ENCODE assay signal across 13 cellular contexts in the genomic region with DNA sequence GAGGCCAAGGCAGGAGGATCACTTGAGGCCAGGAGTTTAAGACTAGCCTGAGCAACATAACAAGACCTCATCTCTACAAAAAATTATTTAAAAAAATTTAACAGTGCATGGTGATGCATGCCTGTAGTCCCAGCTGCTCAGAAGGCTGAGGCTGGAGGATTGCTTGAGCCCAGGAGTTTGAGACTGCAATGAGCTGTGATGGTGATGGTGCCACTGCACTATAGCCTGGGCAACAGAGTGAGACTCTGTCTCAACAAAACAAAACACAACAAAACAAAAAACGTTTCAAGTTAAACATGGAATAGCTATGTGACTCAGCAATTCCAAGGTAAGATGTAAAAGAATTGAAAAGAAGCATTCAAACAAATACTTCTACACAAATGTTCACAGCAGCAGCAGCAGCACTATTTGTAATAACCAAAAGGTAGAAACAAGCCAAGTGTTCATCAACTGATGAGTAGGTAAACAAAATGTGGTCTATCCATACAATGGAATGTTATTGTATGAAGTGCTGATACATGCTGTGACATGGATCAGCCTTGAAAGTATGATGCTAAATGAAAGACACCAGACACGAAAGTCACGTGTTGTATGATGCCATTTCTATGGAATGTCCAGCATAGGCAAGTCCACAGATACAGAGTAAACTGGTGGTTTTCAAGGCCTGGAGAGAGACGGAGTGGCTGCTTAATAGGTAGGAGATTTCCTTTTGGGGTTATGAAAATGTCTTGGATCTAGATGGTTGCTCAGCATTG. TPM values are rescaled to one million over a fixed set of nuclear protein-coding genes. Genes with fewer than 3 reads are reported as not detected.
DNase-seq lines count a peak whose midpoint lies in the region; ATAC-seq and TF ChIP-seq lines count a peak whose summit lies in the region.
"Had no signal": no experiment of that assay in that cellular context is flagged by ENCODE, and none has a peak within 500 bp of the region (broad histone marks: within the 10 kb centered on the region; RNA-seq: fewer than 3 reads in every experiment).

No MANE protein-coding gene starts in this region.

- H3K36me3 Mint-ChIP-seq in stimulated activated naive B cell treated with anti-CD40 and anti-IgM and Interleukin-4, amounts not matched to agents 10 μg/mL and 1 μg/mL and 100 μg/mL, for 72 hours, result peaks cover 2 to 3% of the 10 kb centered on the region in 2 donors
- H3K36me3 Mint-ChIP-seq: natural killer cell had no signal

- no peaks in the 10 kb centered on the region for H3K27me3 ChIP-seq in lower lobe of right lung (ENCODE audit: low read depth)
- H3K27me3 ChIP-seq: adrenal gland; BLaER1 treated with 17β-estradiol and CSF1 and Interleukin-3, amounts not matched to agents 10 nM and 100 nM had no signal

- no peaks in the 10 kb centered on the region for H3K36me3 ChIP-seq in lower lobe of right lung
- H3K36me3 ChIP-seq: adrenal gland had no signal

- no peaks in the 10 kb centered on the region for H3K4me1 Mint-ChIP-seq in stimulated activated naive B cell treated with anti-CD40 and anti-IgM and Interleukin-4, amounts not matched to agents 10 μg/mL and 1 μg/mL and 100 μg/mL, for 72 hours
- H3K4me1 Mint-ChIP-seq: natural killer cell had no signal

- H3K9me3 Mint-ChIP-seq in stimulated activated naive B cell treated with anti-CD40 and anti-IgM and Interleukin-4, amounts not matched to agents 10 μg/mL and 1 μg/mL and 100 μg/mL, for 72 hours, result peaks cover 0 to 2% of the 10 kb centered on the region in 2 donors
- H3K9me3 Mint-ChIP-seq: natural killer cell had no signal

- H3K9me3 ChIP-seq in lower lobe of right lung, result no peaks in the 10 kb centered on the region
- H3K9me3 ChIP-seq: adrenal gland had no signal

- DNase-seq in AG08396 (ENCODE audit: low spot score), result peak; percentile 55
- peak; percentile 90 for DNase-seq in astrocyte of the hippocampus (ENCODE audit: low read depth, low spot score)
- peak; percentile 72 for DNase-seq in hepatic stellate cell (ENCODE audit: low spot score)
- DNase-seq in NCI-H446 treated with DMSO at 0.1 percent for 48 hours (lab: John Stamatoyannopoulos, UW), result no peak
- DNase-seq in activated CD8-positive, alpha-beta memory T cell treated with anti-CD3 and anti-CD28 coated beads for 24 hours, result no peak
- no peak for DNase-seq in stimulated activated naive B cell treated with anti-CD40 and anti-IgM and Interleukin-4, amounts not matched to agents 10 μg/mL and 1 μg/mL and 100 μg/mL, for 72 hours
- no peak for DNase-seq in lower lobe of right lung
- DNase-seq: activated CD8-positive, alpha-beta memory T cell treated with anti-CD3 and anti-CD28 coated beads, Interleukin-2, amount 50 U/mL, for 4 hours; adrenal gland; natural killer cell; NCI-H146 had no signal

- TF ChIP-seq EP300 in Ishikawa (IDR thresholded peaks at IDR 0.05; ENCODE audit: borderline replicate concordance), result no peak

- no peak overlapping the region for H3K27ac ChIP-seq in lower lobe of right lung
- H3K27ac ChIP-seq: adrenal gland; BLaER1 treated with 17β-estradiol and CSF1 and Interleukin-3, amounts not matched to agents 10 nM and 100 nM had no signal

- H3K4me3 Mint-ChIP-seq in stimulated activated naive B cell treated with anti-CD40 and anti-IgM and Interleukin-4, amounts not matched to agents 10 μg/mL and 1 μg/mL and 100 μg/mL, for 72 hours, result no peak overlapping the region
- H3K4me3 Mint-ChIP-seq: natural killer cell had no signal

- no peaks in the 10 kb centered on the region for H3K27me3 Mint-ChIP-seq in stimulated activated naive B cell treated with anti-CD40 and anti-IgM and Interleukin-4, amounts not matched to agents 10 μg/mL and 1 μg/mL and 100 μg/mL, for 72 hours

- TF ChIP-seq CTCF in lower lobe of right lung (IDR thresholded peaks at IDR 0.05), result no peak

- no peak overlapping the region for H3K27ac Mint-ChIP-seq in stimulated activated naive B cell treated with anti-CD40 and anti-IgM and Interleukin-4, amounts not matched to agents 10 μg/mL and 1 μg/mL and 100 μg/mL, for 72 hours
- H3K27ac Mint-ChIP-seq: natural killer cell had no signal

- H3K4me3 ChIP-seq in lower lobe of right lung, result no peak overlapping the region
- H3K4me3 ChIP-seq: adrenal gland; BLaER1 treated with 17β-estradiol and CSF1 and Interleukin-3, amounts not matched to agents 10 nM and 100 nM had no signal

- no peaks in the 10 kb centered on the region for H3K4me1 ChIP-seq in lower lobe of right lung
- H3K4me1 ChIP-seq: adrenal gland; BLaER1 treated with 17β-estradiol and CSF1 and Interleukin-3, amounts not matched to agents 10 nM and 100 nM had no signal

- intact Hi-C loops in lower lobe of right lung (cut with DNase I), result no loop called here

- TF ChIP-seq RAD21 in Ishikawa (IDR thresholded peaks at IDR 0.05; ENCODE audit: low read depth), result no peak

- ATAC-seq in stimulated activated naive B cell treated with anti-CD40 and anti-IgM and Interleukin-4, amounts not matched to agents 10 μg/mL and 1 μg/mL and 100 μg/mL, for 72 hours (replicated peaks), result no peak
- no peak for ATAC-seq in lower lobe of right lung
- ATAC-seq: natural killer cell had no signal

TF ChIP-seq in Ishikawa, 13 proteins besides CTCF, POLR2A, EP300 and RAD21:
- TF ChIP-seq, protein P1, sequence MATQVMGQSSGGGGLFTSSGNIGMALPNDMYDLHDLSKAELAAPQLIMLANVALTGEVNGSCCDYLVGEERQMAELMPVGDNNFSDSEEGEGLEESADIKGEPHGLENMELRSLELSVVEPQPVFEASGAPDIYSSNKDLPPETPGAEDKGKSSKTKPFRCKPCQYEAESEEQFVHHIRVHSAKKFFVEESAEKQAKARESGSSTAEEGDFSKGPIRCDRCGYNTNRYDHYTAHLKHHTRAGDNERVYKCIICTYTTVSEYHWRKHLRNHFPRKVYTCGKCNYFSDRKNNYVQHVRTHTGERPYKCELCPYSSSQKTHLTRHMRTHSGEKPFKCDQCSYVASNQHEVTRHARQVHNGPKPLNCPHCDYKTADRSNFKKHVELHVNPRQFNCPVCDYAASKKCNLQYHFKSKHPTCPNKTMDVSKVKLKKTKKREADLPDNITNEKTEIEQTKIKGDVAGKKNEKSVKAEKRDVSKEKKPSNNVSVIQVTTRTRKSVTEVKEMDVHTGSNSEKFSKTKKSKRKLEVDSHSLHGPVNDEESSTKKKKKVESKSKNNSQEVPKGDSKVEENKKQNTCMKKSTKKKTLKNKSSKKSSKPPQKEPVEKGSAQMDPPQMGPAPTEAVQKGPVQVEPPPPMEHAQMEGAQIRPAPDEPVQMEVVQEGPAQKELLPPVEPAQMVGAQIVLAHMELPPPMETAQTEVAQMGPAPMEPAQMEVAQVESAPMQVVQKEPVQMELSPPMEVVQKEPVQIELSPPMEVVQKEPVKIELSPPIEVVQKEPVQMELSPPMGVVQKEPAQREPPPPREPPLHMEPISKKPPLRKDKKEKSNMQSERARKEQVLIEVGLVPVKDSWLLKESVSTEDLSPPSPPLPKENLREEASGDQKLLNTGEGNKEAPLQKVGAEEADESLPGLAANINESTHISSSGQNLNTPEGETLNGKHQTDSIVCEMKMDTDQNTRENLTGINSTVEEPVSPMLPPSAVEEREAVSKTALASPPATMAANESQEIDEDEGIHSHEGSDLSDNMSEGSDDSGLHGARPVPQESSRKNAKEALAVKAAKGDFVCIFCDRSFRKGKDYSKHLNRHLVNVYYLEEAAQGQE (IDR thresholded peaks at IDR 0.05; ENCODE audit: low read depth), result no peak
- TF ChIP-seq EGR1 (IDR thresholded peaks at IDR 0.05), result no peak
- TF ChIP-seq, protein P2, sequence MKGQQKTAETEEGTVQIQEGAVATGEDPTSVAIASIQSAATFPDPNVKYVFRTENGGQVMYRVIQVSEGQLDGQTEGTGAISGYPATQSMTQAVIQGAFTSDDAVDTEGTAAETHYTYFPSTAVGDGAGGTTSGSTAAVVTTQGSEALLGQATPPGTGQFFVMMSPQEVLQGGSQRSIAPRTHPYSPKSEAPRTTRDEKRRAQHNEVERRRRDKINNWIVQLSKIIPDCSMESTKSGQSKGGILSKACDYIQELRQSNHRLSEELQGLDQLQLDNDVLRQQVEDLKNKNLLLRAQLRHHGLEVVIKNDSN (IDR thresholded peaks at IDR 0.05), result peak; percentile 63
- TF ChIP-seq YY1 (IDR thresholded peaks at IDR 0.05; ENCODE audit: low read depth), result no peak
- TF ChIP-seq NFIC (IDR thresholded peaks at IDR 0.05), result no peak
- TF ChIP-seq CEBPB (IDR thresholded peaks at IDR 0.05), result no peak
- TF ChIP-seq TEAD4 (IDR thresholded peaks at IDR 0.05), result no peak
- no peak for TF ChIP-seq TCF12 (IDR thresholded peaks at IDR 0.05; ENCODE audit: low read depth)
- TF ChIP-seq, protein P3, sequence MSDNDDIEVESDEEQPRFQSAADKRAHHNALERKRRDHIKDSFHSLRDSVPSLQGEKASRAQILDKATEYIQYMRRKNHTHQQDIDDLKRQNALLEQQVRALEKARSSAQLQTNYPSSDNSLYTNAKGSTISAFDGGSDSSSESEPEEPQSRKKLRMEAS (IDR thresholded peaks at IDR 0.05), result no peak
TF ChIP-seq in Ishikawa: peak in this region for 1.

RNA-seq across cellular contexts. Expression of a gene that starts 31.4 kb away (rescaled TPM):
- total RNA-seq in lower lobe of right lung, result 8.2 TPM

Comparison
In these comparisons a context has a peak if more than half of its experiments do, and no peak if none do; other contexts are left out.
1. DNase-seq: peak in AG08396 (single experiment), astrocyte of the hippocampus (single experiment) and hepatic stellate cell (single experiment); none in NCI-H446 treated with DMSO at 0.1 percent for 48 hours (single experiment), activated CD8-positive, alpha-beta memory T cell treated with anti-CD3 and anti-CD28 coated beads for 24 hours (single experiment), stimulated activated naive B cell treated with anti-CD40 and anti-IgM and Interleukin-4, amounts not matched to agents 10 μg/mL and 1 μg/mL and 100 μg/mL, for 72 hours (single experiment) and lower lobe of right lung (single experiment).